Comparison of ENCODE assay signal across 8 cellular contexts in genomic region chr20:50724851-50725721, GRCh38.
DNase-seq lines count a peak whose midpoint lies in the region; ATAC-seq and TF ChIP-seq lines count a peak whose summit lies in the region.

No MANE protein-coding gene starts in this region.

- no peak for TF ChIP-seq CTCF in AG10803 (conservative IDR thresholded peaks at IDR 0.05; ENCODE audit: low read length)

- peak; percentile 89 for DNase-seq in AG10803 (ENCODE audit: low read depth)
- peak; percentile 63 for DNase-seq in LoVo (ENCODE audit: low spot score)
- peak in 34 of 56 donors; percentile 2 to 75 (median 24) for DNase-seq in amygdala (lab: John Stamatoyannopoulos, UW)
- DNase-seq in kidney glomerular epithelial cell (lab: John Stamatoyannopoulos, UW), result peak; percentile 100
- peak; percentile 66 to 80 for DNase-seq in stimulated activated CD4-positive, alpha-beta T cell treated with anti-CD3 and anti-CD28 coated beads, Interleukin-4, amount 100 ng/mL, for 48 hours (ENCODE audit: low read depth in 2 of 2)
- no peak for DNase-seq in cerebellar cortex (ENCODE audit: low spot score)

- H3K4me3 ChIP-seq in AG10803 (ENCODE audit: low read length), result no peak overlapping the region

- no peak for ATAC-seq in HG03565 (IDR thresholded peaks at IDR 0.05; ENCODE audit: unreplicated experiment)
- ATAC-seq in HG03097 (IDR thresholded peaks at IDR 0.05; ENCODE audit: low FRiP score, unreplicated experiment), result no peak
